Comparison of ENCODE assay signal across 13 cellular contexts in genomic region chrX:65686246-65686645, GRCh38. TPM values are rescaled to one million over a fixed set of nuclear protein-coding genes. Genes with fewer than 3 reads are reported as not detected.
DNase-seq lines count a peak whose midpoint lies in the region; ATAC-seq and TF ChIP-seq lines count a peak whose summit lies in the region.
"Had no signal": no experiment of that assay in that cellular context is flagged by ENCODE, and none has a peak within 500 bp of the region (broad histone marks: within the 10 kb centered on the region; RNA-seq: fewer than 3 reads in every experiment).

No MANE protein-coding gene starts in this region.

- intact Hi-C loops in activated T-helper 2 cell treated with anti-CD3 and anti-CD28 coated beads, Interferon-gamma antibody, Interleukin-2, Interleukin-4, amounts not matched to agents 10 μg/mL and 5 μg/mL and 100 μg/mL, durations not matched to agents 14 hours and 24 hours and 36 hours (cut with micrococcal nuclease) = loop anchor here (5.0 kb wide), 1 partner anchor 36 kb away; no protein-coding TSS in a partner anchor

- no peak overlapping the region for H3K9ac ChIP-seq in neural progenitor cell

- peak overlapping the region; percentile 90 for H3K27ac Mint-ChIP-seq in activated T-helper 2 cell treated with anti-CD3 and anti-CD28 coated beads, Interferon-gamma antibody, Interleukin-2, Interleukin-4, amounts not matched to agents 10 μg/mL and 5 μg/mL and 100 μg/mL, durations not matched to agents 14 hours and 24 hours and 36 hours
- H3K27ac Mint-ChIP-seq in naive B cell (peak overlapping the region; percentile 21 to 94 (median 84)), neural progenitor cell (no peak overlapping the region)
- H3K27ac Mint-ChIP-seq: mesothelial cell of epicardium had no signal

- H3K4me3 ChIP-seq in AG04450 (ENCODE audit: low read depth, low read length) = no peak overlapping the region
- H3K4me3 ChIP-seq in DOHH2 (ENCODE audit: low read length) = no peak overlapping the region
- H3K4me3 ChIP-seq in neural progenitor cell = no peak overlapping the region

- H3K27me3 ChIP-seq in AG04450 (ENCODE audit: control insufficient read depth, insufficient read depth, low read length) (no peaks in the 10 kb centered on the region), DOHH2 (ENCODE audit: control insufficient read depth, low read length) (no peaks in the 10 kb centered on the region), neural progenitor cell (no peaks in the 10 kb centered on the region)

- peaks cover 83% of the 10 kb centered on the region for H3K4me1 ChIP-seq in DOHH2 (ENCODE audit: control insufficient read depth, low read length)
- no peaks in the 10 kb centered on the region for H3K4me1 ChIP-seq in neural progenitor cell

- no peak overlapping the region for H3K4me3 Mint-ChIP-seq in activated T-helper 2 cell treated with anti-CD3 and anti-CD28 coated beads, Interferon-gamma antibody, Interleukin-2, Interleukin-4, amounts not matched to agents 10 μg/mL and 5 μg/mL and 100 μg/mL, durations not matched to agents 14 hours and 24 hours and 36 hours (ENCODE audit: low read depth)
- H3K4me3 Mint-ChIP-seq in naive B cell (peak overlapping the region in 7 of 8 donors; percentile 55 to 77 (median 62)), neural progenitor cell (no peak overlapping the region)
- H3K4me3 Mint-ChIP-seq: mesothelial cell of epicardium had no signal

- H3K4me2 ChIP-seq in DOHH2 (ENCODE audit: low read length) (peak overlapping the region; percentile 24), neural progenitor cell (no peak overlapping the region)

- CTCF ChIA-PET in AG04450 (lab: Charles Lee) = interaction anchor here (0.8 kb wide), 1 partner anchor 21 kb away, joined by 5 read pairs; no protein-coding TSS in a partner anchor

- H3K9me3 Mint-ChIP-seq in activated T-helper 2 cell treated with anti-CD3 and anti-CD28 coated beads, Interferon-gamma antibody, Interleukin-2, Interleukin-4, amounts not matched to agents 10 μg/mL and 5 μg/mL and 100 μg/mL, durations not matched to agents 14 hours and 24 hours and 36 hours = no peaks in the 10 kb centered on the region
- H3K9me3 Mint-ChIP-seq in naive B cell = peaks cover 0 to 4% (median 0%) of the 10 kb centered on the region in 7 donors
- peaks cover 12% of the 10 kb centered on the region for H3K9me3 Mint-ChIP-seq in neural progenitor cell

- DNase-seq in AG04450 (ENCODE audit: low read depth, low spot score) (no peak), naive B cell (no peak), neural progenitor cell (ENCODE audit: low spot score) (no peak)
- DNase-seq in activated T-helper 2 cell treated with anti-CD3 and anti-CD28 coated beads, Interferon-gamma antibody, Interleukin-2, Interleukin-4, amounts not matched to agents 10 μg/mL and 5 μg/mL and 100 μg/mL, durations not matched to agents 14 hours and 24 hours and 36 hours (ENCODE audit: low spot score) = no peak
- DNase-seq: NCI-H1092; NCI-H510A; retina; stimulated activated CD4-positive, alpha-beta T cell treated with anti-CD3 and anti-CD28 coated beads, Interleukin-4, amount 100 ng/mL, for 4 hours had no signal

- peaks cover 54% of the 10 kb centered on the region for H3K36me3 Mint-ChIP-seq in activated T-helper 2 cell treated with anti-CD3 and anti-CD28 coated beads, Interferon-gamma antibody, Interleukin-2, Interleukin-4, amounts not matched to agents 10 μg/mL and 5 μg/mL and 100 μg/mL, durations not matched to agents 14 hours and 24 hours and 36 hours (ENCODE audit: low read depth)
- peaks cover 10 to 13% of the 10 kb centered on the region in 2 donors for H3K36me3 Mint-ChIP-seq in naive B cell
- peaks cover 4% of the 10 kb centered on the region for H3K36me3 Mint-ChIP-seq in neural progenitor cell

- H4K20me1 ChIP-seq in DOHH2 (ENCODE audit: control insufficient read depth, insufficient read depth, low read depth, low read length) (no peaks in the 10 kb centered on the region), neural progenitor cell (ENCODE audit: low read depth) (peaks cover 5% of the 10 kb centered on the region)

- TF ChIP-seq CTCF in AG04450 (IDR thresholded peaks at IDR 0.05; ENCODE audit: low read depth, low read length) = no peak
- no peak for TF ChIP-seq CTCF in DOHH2 (IDR thresholded peaks at IDR 0.05; ENCODE audit: low read depth, low read length, poor library complexity, severe bottlenecking)
- no peak for TF ChIP-seq CTCF in neural progenitor cell (IDR thresholded peaks at IDR 0.05)

- peaks cover 6% of the 10 kb centered on the region; the same call in 1 of the 2 replicates for H3K36me3 ChIP-seq in DOHH2 (ENCODE audit: control insufficient read depth, low read length)
- no peaks in the 10 kb centered on the region for H3K36me3 ChIP-seq in neural progenitor cell

- H3K79me2 ChIP-seq in DOHH2 (ENCODE audit: control insufficient read depth, low read length) = peaks cover 98% of the 10 kb centered on the region
- peaks cover 51% of the 10 kb centered on the region for H3K79me2 ChIP-seq in neural progenitor cell (ENCODE audit: low read depth)

- H3K9me3 ChIP-seq in AG04450 (ENCODE audit: control insufficient read depth, insufficient read depth, low read length) = no peaks in the 10 kb centered on the region
- H3K9me3 ChIP-seq in DOHH2 (ENCODE audit: control insufficient read depth, insufficient read depth, low read length) = no peaks in the 10 kb centered on the region
- H3K9me3 ChIP-seq in neural progenitor cell (ENCODE audit: low read depth) = no peaks in the 10 kb centered on the region

- H2AFZ ChIP-seq in neural progenitor cell (replicated peaks) = no peak overlapping the region

- no peaks in the 10 kb centered on the region for H3K9me2 ChIP-seq in DOHH2 (replicated peaks; ENCODE audit: control insufficient read depth, low read length)

- peaks cover 67% of the 10 kb centered on the region for H3K4me1 Mint-ChIP-seq in activated T-helper 2 cell treated with anti-CD3 and anti-CD28 coated beads, Interferon-gamma antibody, Interleukin-2, Interleukin-4, amounts not matched to agents 10 μg/mL and 5 μg/mL and 100 μg/mL, durations not matched to agents 14 hours and 24 hours and 36 hours (ENCODE audit: low read depth)
- peaks cover 64 to 96% (median 78%) of the 10 kb centered on the region in 3 donors for H3K4me1 Mint-ChIP-seq in naive B cell
- no peaks in the 10 kb centered on the region for H3K4me1 Mint-ChIP-seq in neural progenitor cell
- H3K4me1 Mint-ChIP-seq: mesothelial cell of epicardium had no signal

- H3F3A ChIP-seq in DOHH2 (ENCODE audit: control insufficient read depth, insufficient read depth) = no peaks in the 10 kb centered on the region
- H3F3A ChIP-seq in neural progenitor cell (ENCODE audit: low read depth) = no peaks in the 10 kb centered on the region

- peak overlapping the region; percentile 11 for H3K27ac ChIP-seq in AG04450 (ENCODE audit: low read depth, low read length)
- no peak overlapping the region; the same call in 1 of the 2 replicates for H3K27ac ChIP-seq in DOHH2 (ENCODE audit: low read depth, low read length)
- no peak overlapping the region for H3K27ac ChIP-seq in neural progenitor cell

- ATAC-seq in naive B cell (ENCODE audit: low read depth in 2 of 2) (no peak), HG02938 (IDR thresholded peaks at IDR 0.05; ENCODE audit: unreplicated experiment) (no peak), HG03135 (IDR thresholded peaks at IDR 0.05; ENCODE audit: unreplicated experiment) (no peak), GM19463 (IDR thresholded peaks at IDR 0.05; ENCODE audit: unreplicated experiment) (no peak)

- POLR2A ChIA-PET in AG04450 (lab: Yijun Ruan, JAX) = no interaction called here

- no peaks in the 10 kb centered on the region for H3K27me3 Mint-ChIP-seq in activated T-helper 2 cell treated with anti-CD3 and anti-CD28 coated beads, Interferon-gamma antibody, Interleukin-2, Interleukin-4, amounts not matched to agents 10 μg/mL and 5 μg/mL and 100 μg/mL, durations not matched to agents 14 hours and 24 hours and 36 hours (ENCODE audit: low read depth)
- H3K27me3 Mint-ChIP-seq in naive B cell = no peaks in the 10 kb centered on the region
- peaks cover 2% of the 10 kb centered on the region for H3K27me3 Mint-ChIP-seq in neural progenitor cell (ENCODE audit: insufficient read depth, low read depth)

RNA-seq across cellular contexts. Expression of gene MSN, which starts 18.8 kb away (rescaled TPM):
- polyA plus RNA-seq in AG04450 (2011; rRNA removed) = 484 and 493 TPM in 2 replicates
- 464 and 491 TPM in 2 replicates for polyA minus RNA-seq in AG04450 (2011; rRNA and poly(A)+ RNA removed)
- total RNA-seq in activated T-helper 2 cell treated with anti-CD3 and anti-CD28 coated beads, Interferon-gamma antibody, Interleukin-2, Interleukin-4, amounts not matched to agents 10 μg/mL and 5 μg/mL and 100 μg/mL, durations not matched to agents 14 hours and 24 hours and 36 hours = 473 and 476 TPM in 2 replicates
- 100 to 1,000 TPM; 494 to 728 (median 559) TPM for polyA plus RNA-seq in naive B cell (ENCODE audit: low read depth in 6 of 6)
- total RNA-seq in neural progenitor cell (ENCODE audit: low replicate concordance) = 97.4 and 131 TPM in 2 replicates

Comparison
In these comparisons a context has a peak if more than half of its experiments do, and no peak if none do; other contexts are left out.
1. H3K4me3 Mint-ChIP-seq: peak in naive B cell (7 of 8); none in activated T-helper 2 cell treated with anti-CD3 and anti-CD28 coated beads, Interferon-gamma antibody, Interleukin-2, Interleukin-4, amounts not matched to agents 10 μg/mL and 5 μg/mL and 100 μg/mL, durations not matched to agents 14 hours and 24 hours and 36 hours (single experiment) and neural progenitor cell (single experiment).